24 cellular contexts compared by ENCODE assay signal in genomic region chr6:1576166-1576565, GRCh38. TPM values are rescaled to one million over a fixed set of nuclear protein-coding genes. Genes with fewer than 3 reads are reported as not detected.
DNase-seq lines count a peak whose midpoint lies in the region; ATAC-seq and TF ChIP-seq lines count a peak whose summit lies in the region.
"Had no signal": no experiment of that assay in that cellular context is flagged by ENCODE, and none has a peak within 500 bp of the region (broad histone marks: within the 10 kb centered on the region; RNA-seq: fewer than 3 reads in every experiment).

No MANE protein-coding gene starts in this region.

- 71 to 79% methylated on average over 9 of the region's 9 CpGs for WGBS in body of pancreas, 2 donors
- WGBS in mesenchymal stem cell = 60% methylated on average over 8 of the region's 9 CpGs
- 87% methylated on average over 9 of the region's 9 CpGs for WGBS in sigmoid colon, 2 donors

- H3K36me3 Mint-ChIP-seq in HFFc6 (ENCODE audit: low read depth) = 0 out of 2 replicates have a peak, but pooled peaks cover 4% of the 10 kb centered on the region

- H2AFZ ChIP-seq in mesenchymal stem cell (ENCODE audit: low read depth, low read length) = no peak overlapping the region

- no peak for TF ChIP-seq CTCF in body of pancreas (IDR thresholded peaks at IDR 0.05)
- TF ChIP-seq CTCF in sigmoid colon (IDR thresholded peaks at IDR 0.05) = no peak
- no peak for TF ChIP-seq CTCF in HFFc6 (IDR thresholded peaks at IDR 0.05)

- no peak overlapping the region for H2BK15ac ChIP-seq in mesenchymal stem cell (ENCODE audit: low read depth, poor library complexity, severe bottlenecking)

- intact Hi-C loops in body of pancreas (cut with DNase I) (no loop called here), sigmoid colon (cut with DNase I) (no loop called here)

- no peak for TF ChIP-seq POLR2A in body of pancreas (IDR thresholded peaks at IDR 0.05)
- no peak for TF ChIP-seq POLR2A in sigmoid colon (IDR thresholded peaks at IDR 0.05)

- DNase-seq in body of pancreas = no peak
- no peak for DNase-seq in mesenchymal stem cell
- no peak for DNase-seq in sigmoid colon
- no peak for DNase-seq in dermis blood vessel endothelial cell
- DNase-seq in HFFc6 = no peak
- no peak for DNase-seq in 8988T
- DNase-seq: activated CD4-positive, alpha-beta T cell treated with anti-CD3 and anti-CD28 coated beads for 48 hours; activated naive CD4-positive, alpha-beta T cell; activated T-cell treated with anti-CD3 and anti-CD28 coated beads, Interleukin-2, amount 50 U/mL, for 4 hours; adrenal gland; GOT3; left ventricle myocardium superior; NCI-H1092 treated with DMSO at 0.1 percent for 48 hours; NCI-H1930; NCI-H526; NK-92 treated with Interleukin-12 subunit alpha and Interleukin-12 subunit beta, amount 100 ng/mL, for 24 hours; SHP77; stomach; T1000; WERI-Rb-1 had no signal

- peaks cover 3% of the 10 kb centered on the region; the same call in 1 of the 2 replicates for H3K9me3 Mint-ChIP-seq in HFFc6

- H4K20me1 ChIP-seq in BLaER1 treated with 17β-estradiol and CSF1 and Interleukin-3, amounts not matched to agents 10 nM and 100 nM = no peaks in the 10 kb centered on the region

- no peak overlapping the region for H2BK120ac ChIP-seq in mesenchymal stem cell (ENCODE audit: low read depth, low read length)

- H3K9me3 ChIP-seq in BLaER1 treated with 17β-estradiol and CSF1 and Interleukin-3, amounts not matched to agents 10 nM and 100 nM (replicated peaks in 1 of 11) = peaks cover 9 to 12% (median 11%) of the 10 kb centered on the region in 11 experiments
- H3K9me3 ChIP-seq in body of pancreas = no peaks in the 10 kb centered on the region
- no peaks in the 10 kb centered on the region for H3K9me3 ChIP-seq in mesenchymal stem cell (ENCODE audit: control insufficient read depth, low read length)
- H3K9me3 ChIP-seq in sigmoid colon = peaks cover 0 to 2% (median 0%) of the 10 kb centered on the region in 4 donors
- H3K9me3 ChIP-seq: adrenal gland had no signal

- peak overlapping the region in 5 of 11 experiments; percentile 36 to 63 (median 51); a peak in 6 of 22 replicates for H3K9ac ChIP-seq in BLaER1 treated with 17β-estradiol and CSF1 and Interleukin-3, amounts not matched to agents 10 nM and 100 nM
- peak overlapping the region; percentile 56 for H3K9ac ChIP-seq in mesenchymal stem cell (ENCODE audit: low read length)

- H2BK12ac ChIP-seq in mesenchymal stem cell (ENCODE audit: low read length in 2 of 2) = no peak overlapping the region

- H3K4me3 ChIP-seq in BLaER1 treated with 17β-estradiol and CSF1 and Interleukin-3, amounts not matched to agents 10 nM and 100 nM = no peak overlapping the region
- no peak overlapping the region for H3K4me3 ChIP-seq in body of pancreas
- H3K4me3 ChIP-seq in mesenchymal stem cell (ENCODE audit: insufficient read depth in 1 of 2, low read depth in 1 of 2, low read length in 2 of 2) = no peak overlapping the region
- no peak overlapping the region for H3K4me3 ChIP-seq in sigmoid colon
- H3K4me3 ChIP-seq: adrenal gland had no signal

- H4K8ac ChIP-seq in mesenchymal stem cell (ENCODE audit: low read length) = no peak overlapping the region

- H3K4me1 ChIP-seq in BLaER1 treated with 17β-estradiol and CSF1 and Interleukin-3, amounts not matched to agents 10 nM and 100 nM = peaks cover 22 to 44% (median 37%) of the 10 kb centered on the region in 10 experiments
- peaks cover 4% of the 10 kb centered on the region for H3K4me1 ChIP-seq in body of pancreas
- H3K4me1 ChIP-seq in mesenchymal stem cell (ENCODE audit: control insufficient read depth, insufficient read depth, low read depth, low read length) = peaks cover 9% of the 10 kb centered on the region
- peaks cover 0 to 22% (median 12%) of the 10 kb centered on the region in 4 donors for H3K4me1 ChIP-seq in sigmoid colon
- H3K4me1 ChIP-seq: adrenal gland had no signal

- H2BK5ac ChIP-seq in mesenchymal stem cell (ENCODE audit: low read depth, low read length, poor library complexity, severe bottlenecking) = no peak overlapping the region

- H3K18ac ChIP-seq in mesenchymal stem cell (ENCODE audit: low read depth in 1 of 2, low read length in 2 of 2) = no peak overlapping the region

- no peaks in the 10 kb centered on the region for H3K36me3 ChIP-seq in BLaER1 treated with 17β-estradiol and CSF1 and Interleukin-3, amounts not matched to agents 10 nM and 100 nM
- H3K36me3 ChIP-seq in body of pancreas (replicated peaks in 1 of 2; ENCODE audit: insufficient read depth in 1 of 2, low read depth in 2 of 2) (no peaks in the 10 kb centered on the region), mesenchymal stem cell (ENCODE audit: control insufficient read depth in 1 of 2, insufficient read depth in 2 of 2, low read depth in 1 of 2, low read length in 2 of 2) (no peaks in the 10 kb centered on the region), sigmoid colon (no peaks in the 10 kb centered on the region)
- H3K36me3 ChIP-seq: adrenal gland, stomach, WERI-Rb-1 had no signal

- H4K91ac ChIP-seq in mesenchymal stem cell (ENCODE audit: low read length) = no peak overlapping the region

- H3K79me1 ChIP-seq in mesenchymal stem cell (replicated peaks; ENCODE audit: low read length, poor library complexity, severe bottlenecking) = no peaks in the 10 kb centered on the region

- H3K4me1 Mint-ChIP-seq in HFFc6 (ENCODE audit: low read depth) = peaks cover 12% of the 10 kb centered on the region

- H3K27me3 ChIP-seq in BLaER1 treated with 17β-estradiol and CSF1 and Interleukin-3, amounts not matched to agents 10 nM and 100 nM = no peaks in the 10 kb centered on the region
- no peaks in the 10 kb centered on the region for H3K27me3 ChIP-seq in body of pancreas
- peaks cover 10 to 19% of the 10 kb centered on the region in 2 experiments for H3K27me3 ChIP-seq in mesenchymal stem cell (ENCODE audit: control insufficient read depth in 1 of 2, insufficient read depth in 1 of 2, low read length in 2 of 2)
- H3K27me3 ChIP-seq in sigmoid colon = no peaks in the 10 kb centered on the region
- H3K27me3 ChIP-seq: adrenal gland had no signal

- no peak overlapping the region for H3K4ac ChIP-seq in mesenchymal stem cell (ENCODE audit: low read depth in 1 of 2, low read length in 2 of 2)

- no peak overlapping the region for H3K4me3 Mint-ChIP-seq in HFFc6
- H3K4me3 Mint-ChIP-seq: activated T-cell treated with anti-CD3 and anti-CD28 coated beads, Interleukin-2, amount 50 U/mL, for 4 hours; dendritic cell treated with granulocyte-macrophage colony-stimulating factor and Interleukin-4, amounts not matched to agents 40 ng/mL and 50 ng/mL, for 4 days; natural killer cell treated with Interleukin-12 subunit alpha and Interleukin-12 subunit beta and Interleukin-15 and Interleukin-18, amount 100 ng/mL, for 72 hours had no signal

- no peak overlapping the region for H3K27ac Mint-ChIP-seq in HFFc6
- H3K27ac Mint-ChIP-seq: dendritic cell treated with granulocyte-macrophage colony-stimulating factor and Interleukin-4, amounts not matched to agents 40 ng/mL and 50 ng/mL, for 4 days; natural killer cell treated with Interleukin-12 subunit alpha and Interleukin-12 subunit beta and Interleukin-15 and Interleukin-18, amount 100 ng/mL, for 72 hours had no signal

- H3K27me3 Mint-ChIP-seq in HFFc6 (ENCODE audit: insufficient read depth) = peaks cover 12% of the 10 kb centered on the region
- H3K27me3 Mint-ChIP-seq: dendritic cell treated with granulocyte-macrophage colony-stimulating factor and Interleukin-4, amounts not matched to agents 40 ng/mL and 50 ng/mL, for 4 days had no signal

- no peak for ATAC-seq in body of pancreas
- ATAC-seq in HG03460 (IDR thresholded peaks at IDR 0.05; ENCODE audit: unreplicated experiment) = no peak
- ATAC-seq: activated T-cell treated with anti-CD3 and anti-CD28 coated beads, Interleukin-2, amount 50 U/mL, for 4 hours; natural killer cell treated with Interleukin-12 subunit alpha and Interleukin-12 subunit beta and Interleukin-15 and Interleukin-18, amount 100 ng/mL, for 72 hours had no signal

- no peak for TF ChIP-seq EP300 in sigmoid colon (IDR thresholded peaks at IDR 0.05)

- peak overlapping the region in 2 of 11 experiments; percentile 58 to 63; a peak in 1 of 22 replicates for H3K27ac ChIP-seq in BLaER1 treated with 17β-estradiol and CSF1 and Interleukin-3, amounts not matched to agents 10 nM and 100 nM
- H3K27ac ChIP-seq in body of pancreas = peak overlapping the region in 3 of 4 donors; percentile 56 to 67 (median 63)
- no peak overlapping the region for H3K27ac ChIP-seq in mesenchymal stem cell (ENCODE audit: low read length, poor library complexity, severe bottlenecking)
- H3K27ac ChIP-seq in sigmoid colon = peak overlapping the region in 3 of 4 donors; percentile 48 to 64 (median 60)
- H3K27ac ChIP-seq: adrenal gland, WERI-Rb-1 had no signal

- no peak overlapping the region for H3K23ac ChIP-seq in mesenchymal stem cell (ENCODE audit: low read length in 2 of 2)

- no peak overlapping the region for H3K14ac ChIP-seq in mesenchymal stem cell (ENCODE audit: low read length in 2 of 2)

- no peak overlapping the region for H2AK5ac ChIP-seq in mesenchymal stem cell (ENCODE audit: low read length, severe bottlenecking)

- peak overlapping the region; percentile 70 to 87 (median 81) for H3K4me2 ChIP-seq in BLaER1 treated with 17β-estradiol and CSF1 and Interleukin-3, amounts not matched to agents 10 nM and 100 nM
- no peak overlapping the region for H3K4me2 ChIP-seq in mesenchymal stem cell (ENCODE audit: low read length, poor library complexity, severe bottlenecking)

RNA-seq across cellular contexts. Expression of gene FOXC1, which starts 33.5 kb away (rescaled TPM):
- total RNA-seq in body of pancreas = 1 to 10 TPM; 2.0 to 3.6 TPM
- 0.07 TPM for polyA plus RNA-seq in mesenchymal stem cell (2013, experiment 1 of 2)
- 0.08 TPM for polyA plus RNA-seq in mesenchymal stem cell (2013, experiment 2 of 2)
- total RNA-seq in sigmoid colon = 1 to 10 TPM; 1.5 to 3.0 (median 1.8) TPM
- polyA plus RNA-seq in sigmoid colon = under 1 TPM in 2 of 3 donors, not detected in 1; 0.60 to 0.70 TPM
- 8.3 and 12.1 TPM in 2 replicates for total RNA-seq in dermis blood vessel endothelial cell
- 10 to 100 TPM; 15.8 to 18.0 (median 16.9) TPM for total RNA-seq in HFFc6 (2021; fragmentation: NEBNext Ultra II Directional; extraction: Animal tissue kit (Norgen Biotek cat#: 25700))
